ENCODE assay signal across 1 cellular context in the genomic region with DNA sequence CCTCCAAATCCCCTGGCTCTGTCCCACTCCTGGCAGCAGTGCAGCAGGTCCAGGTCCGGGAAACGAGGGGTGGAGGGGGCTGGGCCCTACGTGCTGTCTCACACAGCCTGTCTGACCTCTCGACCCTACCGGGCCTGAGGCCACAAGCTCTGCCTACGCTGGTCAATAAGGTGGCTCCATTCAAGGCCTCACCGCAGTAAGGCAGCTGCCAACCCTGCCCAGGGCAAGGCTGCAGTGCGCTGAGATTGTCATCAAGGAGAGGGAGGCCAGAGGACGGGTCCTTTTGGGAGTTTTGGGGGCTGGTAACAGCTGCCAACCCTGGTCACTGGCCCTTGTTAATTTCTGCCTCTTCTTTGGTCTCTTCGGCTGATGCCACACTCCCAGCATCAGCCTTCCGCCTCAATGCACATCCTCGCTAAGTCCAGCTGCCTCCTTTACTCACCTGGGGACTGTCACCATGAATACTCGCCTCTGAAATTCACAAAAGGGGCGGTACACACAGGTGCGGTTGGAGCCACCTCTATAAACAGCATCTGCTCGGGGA.
TF ChIP-seq lines count a peak whose summit lies in the region.

No MANE protein-coding gene starts in this region.

TF ChIP-seq in HepG2, 621 proteins besides CTCF, POLR2A, EP300 and RAD21 (continued from another document and continues in another):
- TF ChIP-seq, protein P1, sequence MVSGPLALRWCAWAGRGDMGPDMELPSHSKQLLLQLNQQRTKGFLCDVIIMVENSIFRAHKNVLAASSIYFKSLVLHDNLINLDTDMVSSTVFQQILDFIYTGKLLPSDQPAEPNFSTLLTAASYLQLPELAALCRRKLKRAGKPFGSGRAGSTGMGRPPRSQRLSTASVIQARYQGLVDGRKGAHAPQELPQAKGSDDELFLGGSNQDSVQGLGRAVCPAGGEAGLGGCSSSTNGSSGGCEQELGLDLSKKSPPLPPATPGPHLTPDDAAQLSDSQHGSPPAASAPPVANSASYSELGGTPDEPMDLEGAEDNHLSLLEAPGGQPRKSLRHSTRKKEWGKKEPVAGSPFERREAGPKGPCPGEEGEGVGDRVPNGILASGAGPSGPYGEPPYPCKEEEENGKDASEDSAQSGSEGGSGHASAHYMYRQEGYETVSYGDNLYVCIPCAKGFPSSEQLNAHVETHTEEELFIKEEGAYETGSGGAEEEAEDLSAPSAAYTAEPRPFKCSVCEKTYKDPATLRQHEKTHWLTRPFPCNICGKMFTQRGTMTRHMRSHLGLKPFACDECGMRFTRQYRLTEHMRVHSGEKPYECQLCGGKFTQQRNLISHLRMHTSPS (CRISPR knock-in tag; IDR thresholded peaks at IDR 0.05; ENCODE audit: low read depth) = peak; percentile 93
- no peak for TF ChIP-seq KMT2B (CRISPR knock-in tag; IDR thresholded peaks at IDR 0.05)
- TF ChIP-seq ZNF501 (CRISPR knock-in tag; IDR thresholded peaks at IDR 0.05) = peak; percentile 38; the same call in 1 of the 2 replicates
- TF ChIP-seq, protein P2, sequence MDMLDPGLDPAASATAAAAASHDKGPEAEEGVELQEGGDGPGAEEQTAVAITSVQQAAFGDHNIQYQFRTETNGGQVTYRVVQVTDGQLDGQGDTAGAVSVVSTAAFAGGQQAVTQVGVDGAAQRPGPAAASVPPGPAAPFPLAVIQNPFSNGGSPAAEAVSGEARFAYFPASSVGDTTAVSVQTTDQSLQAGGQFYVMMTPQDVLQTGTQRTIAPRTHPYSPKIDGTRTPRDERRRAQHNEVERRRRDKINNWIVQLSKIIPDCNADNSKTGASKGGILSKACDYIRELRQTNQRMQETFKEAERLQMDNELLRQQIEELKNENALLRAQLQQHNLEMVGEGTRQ (IDR thresholded peaks at IDR 0.05; ENCODE audit: low read depth, low read length) = no peak
- TF ChIP-seq, protein P2 (CRISPR knock-in tag; IDR thresholded peaks at IDR 0.05; ENCODE audit: borderline replicate concordance) = no peak
- TF ChIP-seq, protein P3, sequence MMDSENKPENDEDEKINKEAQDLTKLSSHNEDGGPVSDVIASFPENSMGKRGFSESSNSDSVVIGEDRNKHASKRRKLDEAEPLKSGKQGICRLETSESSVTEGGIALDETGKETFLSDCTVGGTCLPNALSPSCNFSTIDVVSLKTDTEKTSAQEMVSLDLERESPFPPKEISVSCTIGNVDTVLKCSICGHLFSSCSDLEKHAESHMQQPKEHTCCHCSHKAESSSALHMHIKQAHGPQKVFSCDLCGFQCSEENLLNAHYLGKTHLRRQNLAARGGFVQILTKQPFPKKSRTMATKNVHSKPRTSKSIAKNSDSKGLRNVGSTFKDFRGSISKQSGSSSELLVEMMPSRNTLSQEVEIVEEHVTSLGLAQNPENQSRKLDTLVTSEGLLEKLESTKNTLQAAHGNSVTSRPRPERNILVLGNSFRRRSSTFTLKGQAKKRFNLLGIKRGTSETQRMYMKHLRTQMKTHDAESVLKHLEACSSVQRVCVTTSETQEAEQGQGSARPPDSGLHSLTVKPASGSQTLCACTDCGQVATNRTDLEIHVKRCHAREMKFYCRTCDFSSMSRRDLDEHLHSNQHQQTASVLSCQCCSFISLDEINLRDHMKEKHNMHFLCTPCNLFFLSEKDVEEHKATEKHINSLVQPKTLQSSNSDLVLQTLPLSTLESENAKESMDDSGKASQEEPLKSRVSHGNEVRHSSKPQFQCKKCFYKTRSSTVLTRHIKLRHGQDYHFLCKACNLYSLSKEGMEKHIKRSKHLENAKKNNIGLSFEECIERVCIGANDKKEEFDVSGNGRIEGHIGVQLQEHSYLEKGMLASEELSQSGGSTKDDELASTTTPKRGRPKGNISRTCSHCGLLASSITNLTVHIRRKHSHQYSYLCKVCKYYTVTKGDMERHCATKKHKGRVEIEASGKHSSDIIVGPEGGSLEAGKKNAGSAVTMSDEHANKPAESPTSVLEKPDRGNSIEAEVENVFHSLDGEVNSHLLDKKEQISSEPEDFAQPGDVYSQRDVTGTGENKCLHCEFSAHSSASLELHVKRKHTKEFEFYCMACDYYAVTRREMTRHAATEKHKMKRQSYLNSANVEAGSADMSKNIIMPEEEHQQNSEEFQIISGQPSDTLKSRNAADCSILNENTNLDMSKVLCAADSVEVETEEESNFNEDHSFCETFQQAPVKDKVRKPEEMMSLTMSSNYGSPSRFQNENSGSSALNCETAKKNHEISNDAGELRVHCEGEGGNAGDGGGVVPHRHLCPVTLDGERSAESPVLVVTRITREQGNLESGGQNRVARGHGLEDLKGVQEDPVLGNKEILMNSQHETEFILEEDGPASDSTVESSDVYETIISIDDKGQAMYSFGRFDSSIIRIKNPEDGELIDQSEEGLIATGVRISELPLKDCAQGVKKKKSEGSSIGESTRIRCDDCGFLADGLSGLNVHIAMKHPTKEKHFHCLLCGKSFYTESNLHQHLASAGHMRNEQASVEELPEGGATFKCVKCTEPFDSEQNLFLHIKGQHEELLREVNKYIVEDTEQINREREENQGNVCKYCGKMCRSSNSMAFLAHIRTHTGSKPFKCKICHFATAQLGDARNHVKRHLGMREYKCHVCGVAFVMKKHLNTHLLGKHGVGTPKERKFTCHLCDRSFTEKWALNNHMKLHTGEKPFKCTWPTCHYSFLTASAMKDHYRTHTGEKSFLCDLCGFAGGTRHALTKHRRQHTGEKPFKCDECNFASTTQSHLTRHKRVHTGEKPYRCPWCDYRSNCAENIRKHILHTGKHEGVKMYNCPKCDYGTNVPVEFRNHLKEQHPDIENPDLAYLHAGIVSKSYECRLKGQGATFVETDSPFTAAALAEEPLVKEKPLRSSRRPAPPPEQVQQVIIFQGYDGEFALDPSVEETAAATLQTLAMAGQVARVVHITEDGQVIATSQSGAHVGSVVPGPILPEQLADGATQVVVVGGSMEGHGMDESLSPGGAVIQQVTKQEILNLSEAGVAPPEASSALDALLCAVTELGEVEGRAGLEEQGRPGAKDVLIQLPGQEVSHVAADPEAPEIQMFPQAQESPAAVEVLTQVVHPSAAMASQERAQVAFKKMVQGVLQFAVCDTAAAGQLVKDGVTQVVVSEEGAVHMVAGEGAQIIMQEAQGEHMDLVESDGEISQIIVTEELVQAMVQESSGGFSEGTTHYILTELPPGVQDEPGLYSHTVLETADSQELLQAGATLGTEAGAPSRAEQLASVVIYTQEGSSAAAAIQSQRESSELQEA (CRISPR knock-in tag; IDR thresholded peaks at IDR 0.05; ENCODE audit: not compliant biosample characterization) = no peak
- TF ChIP-seq MTA1 (CRISPR knock-in tag; IDR thresholded peaks at IDR 0.05; ENCODE audit: borderline replicate concordance) = peak; percentile 84; the same call in 1 of the 2 replicates
- TF ChIP-seq ZNF652 (CRISPR knock-in tag; IDR thresholded peaks at IDR 0.05; ENCODE audit: borderline replicate concordance, low read depth) = peak; percentile 89
- TF ChIP-seq NFE2 (CRISPR knock-in tag; IDR thresholded peaks at IDR 0.05) = no peak
- TF ChIP-seq FOXA3 (CRISPR knock-in tag; IDR thresholded peaks at IDR 0.05) = peak; percentile 70; the same call in 1 of the 2 replicates
- no peak for TF ChIP-seq ATAD3A (CRISPR knock-in tag; IDR thresholded peaks at IDR 0.05)
- TF ChIP-seq U2AF2 (IDR thresholded peaks at IDR 0.05; ENCODE audit: low read depth, low read length) = no peak
- TF ChIP-seq NR2C2 (CRISPR knock-in tag; IDR thresholded peaks at IDR 0.05; ENCODE audit: borderline replicate concordance) = no peak
- TF ChIP-seq PITX1 (CRISPR knock-in tag; IDR thresholded peaks at IDR 0.05) = peak; percentile 73; the same call in 1 of the 2 replicates
- TF ChIP-seq, protein P4, sequence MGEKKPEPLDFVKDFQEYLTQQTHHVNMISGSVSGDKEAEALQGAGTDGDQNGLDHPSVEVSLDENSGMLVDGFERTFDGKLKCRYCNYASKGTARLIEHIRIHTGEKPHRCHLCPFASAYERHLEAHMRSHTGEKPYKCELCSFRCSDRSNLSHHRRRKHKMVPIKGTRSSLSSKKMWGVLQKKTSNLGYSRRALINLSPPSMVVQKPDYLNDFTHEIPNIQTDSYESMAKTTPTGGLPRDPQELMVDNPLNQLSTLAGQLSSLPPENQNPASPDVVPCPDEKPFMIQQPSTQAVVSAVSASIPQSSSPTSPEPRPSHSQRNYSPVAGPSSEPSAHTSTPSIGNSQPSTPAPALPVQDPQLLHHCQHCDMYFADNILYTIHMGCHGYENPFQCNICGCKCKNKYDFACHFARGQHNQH (CRISPR knock-in tag; IDR thresholded peaks at IDR 0.05) = peak; percentile 81; the same call in 1 of the 2 replicates
- TF ChIP-seq ZNF343 (CRISPR knock-in tag; IDR thresholded peaks at IDR 0.05) = no peak
- TF ChIP-seq, protein P5, sequence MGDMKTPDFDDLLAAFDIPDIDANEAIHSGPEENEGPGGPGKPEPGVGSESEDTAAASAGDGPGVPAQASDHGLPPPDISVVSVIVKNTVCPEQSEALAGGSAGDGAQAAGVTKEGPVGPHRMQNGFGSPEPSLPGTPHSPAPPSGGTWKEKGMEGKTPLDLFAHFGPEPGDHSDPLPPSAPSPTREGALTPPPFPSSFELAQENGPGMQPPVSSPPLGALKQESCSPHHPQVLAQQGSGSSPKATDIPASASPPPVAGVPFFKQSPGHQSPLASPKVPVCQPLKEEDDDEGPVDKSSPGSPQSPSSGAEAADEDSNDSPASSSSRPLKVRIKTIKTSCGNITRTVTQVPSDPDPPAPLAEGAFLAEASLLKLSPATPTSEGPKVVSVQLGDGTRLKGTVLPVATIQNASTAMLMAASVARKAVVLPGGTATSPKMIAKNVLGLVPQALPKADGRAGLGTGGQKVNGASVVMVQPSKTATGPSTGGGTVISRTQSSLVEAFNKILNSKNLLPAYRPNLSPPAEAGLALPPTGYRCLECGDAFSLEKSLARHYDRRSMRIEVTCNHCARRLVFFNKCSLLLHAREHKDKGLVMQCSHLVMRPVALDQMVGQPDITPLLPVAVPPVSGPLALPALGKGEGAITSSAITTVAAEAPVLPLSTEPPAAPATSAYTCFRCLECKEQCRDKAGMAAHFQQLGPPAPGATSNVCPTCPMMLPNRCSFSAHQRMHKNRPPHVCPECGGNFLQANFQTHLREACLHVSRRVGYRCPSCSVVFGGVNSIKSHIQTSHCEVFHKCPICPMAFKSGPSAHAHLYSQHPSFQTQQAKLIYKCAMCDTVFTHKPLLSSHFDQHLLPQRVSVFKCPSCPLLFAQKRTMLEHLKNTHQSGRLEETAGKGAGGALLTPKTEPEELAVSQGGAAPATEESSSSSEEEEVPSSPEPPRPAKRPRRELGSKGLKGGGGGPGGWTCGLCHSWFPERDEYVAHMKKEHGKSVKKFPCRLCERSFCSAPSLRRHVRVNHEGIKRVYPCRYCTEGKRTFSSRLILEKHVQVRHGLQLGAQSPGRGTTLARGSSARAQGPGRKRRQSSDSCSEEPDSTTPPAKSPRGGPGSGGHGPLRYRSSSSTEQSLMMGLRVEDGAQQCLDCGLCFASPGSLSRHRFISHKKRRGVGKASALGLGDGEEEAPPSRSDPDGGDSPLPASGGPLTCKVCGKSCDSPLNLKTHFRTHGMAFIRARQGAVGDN (CRISPR knock-in tag; IDR thresholded peaks at IDR 0.05) = peak; percentile 99
- TF ChIP-seq, protein P6, sequence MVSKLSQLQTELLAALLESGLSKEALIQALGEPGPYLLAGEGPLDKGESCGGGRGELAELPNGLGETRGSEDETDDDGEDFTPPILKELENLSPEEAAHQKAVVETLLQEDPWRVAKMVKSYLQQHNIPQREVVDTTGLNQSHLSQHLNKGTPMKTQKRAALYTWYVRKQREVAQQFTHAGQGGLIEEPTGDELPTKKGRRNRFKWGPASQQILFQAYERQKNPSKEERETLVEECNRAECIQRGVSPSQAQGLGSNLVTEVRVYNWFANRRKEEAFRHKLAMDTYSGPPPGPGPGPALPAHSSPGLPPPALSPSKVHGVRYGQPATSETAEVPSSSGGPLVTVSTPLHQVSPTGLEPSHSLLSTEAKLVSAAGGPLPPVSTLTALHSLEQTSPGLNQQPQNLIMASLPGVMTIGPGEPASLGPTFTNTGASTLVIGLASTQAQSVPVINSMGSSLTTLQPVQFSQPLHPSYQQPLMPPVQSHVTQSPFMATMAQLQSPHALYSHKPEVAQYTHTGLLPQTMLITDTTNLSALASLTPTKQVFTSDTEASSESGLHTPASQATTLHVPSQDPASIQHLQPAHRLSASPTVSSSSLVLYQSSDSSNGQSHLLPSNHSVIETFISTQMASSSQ (IDR thresholded peaks at IDR 0.05; ENCODE audit: low read depth) = no peak
- TF ChIP-seq, protein P6 (CRISPR knock-in tag; IDR thresholded peaks at IDR 0.05; ENCODE audit: borderline replicate concordance) = no peak
- peak; percentile 89; the same call in 1 of the 2 replicates for TF ChIP-seq ZNF430 (CRISPR knock-in tag; IDR thresholded peaks at IDR 0.05)
- TF ChIP-seq ZNF143 (CRISPR knock-in tag; IDR thresholded peaks at IDR 0.05) = no peak
- TF ChIP-seq ARNT2 (CRISPR knock-in tag; IDR thresholded peaks at IDR 0.05; ENCODE audit: low read depth) = no peak
- TF ChIP-seq ZBTB1 (CRISPR knock-in tag; IDR thresholded peaks at IDR 0.05; ENCODE audit: borderline replicate concordance) = no peak
- no peak for TF ChIP-seq ZNF761 (CRISPR knock-in tag; conservative IDR thresholded peaks at IDR 0.05)
- TF ChIP-seq NR3C1 (CRISPR knock-in tag; IDR thresholded peaks at IDR 0.05) = no peak
- TF ChIP-seq ZNF10 (CRISPR knock-in tag; IDR thresholded peaks at IDR 0.05; ENCODE audit: borderline replicate concordance, low read depth) = no peak
- TF ChIP-seq, protein P7, sequence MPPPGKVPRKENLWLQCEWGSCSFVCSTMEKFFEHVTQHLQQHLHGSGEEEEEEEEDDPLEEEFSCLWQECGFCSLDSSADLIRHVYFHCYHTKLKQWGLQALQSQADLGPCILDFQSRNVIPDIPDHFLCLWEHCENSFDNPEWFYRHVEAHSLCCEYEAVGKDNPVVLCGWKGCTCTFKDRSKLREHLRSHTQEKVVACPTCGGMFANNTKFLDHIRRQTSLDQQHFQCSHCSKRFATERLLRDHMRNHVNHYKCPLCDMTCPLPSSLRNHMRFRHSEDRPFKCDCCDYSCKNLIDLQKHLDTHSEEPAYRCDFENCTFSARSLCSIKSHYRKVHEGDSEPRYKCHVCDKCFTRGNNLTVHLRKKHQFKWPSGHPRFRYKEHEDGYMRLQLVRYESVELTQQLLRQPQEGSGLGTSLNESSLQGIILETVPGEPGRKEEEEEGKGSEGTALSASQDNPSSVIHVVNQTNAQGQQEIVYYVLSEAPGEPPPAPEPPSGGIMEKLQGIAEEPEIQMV (CRISPR knock-in tag; IDR thresholded peaks at IDR 0.05; ENCODE audit: low read depth) = peak; percentile 67; the same call in 1 of the 2 replicates
- no peak for TF ChIP-seq ZNF296 (CRISPR knock-in tag; conservative IDR thresholded peaks at IDR 0.05)
- TF ChIP-seq ZNF3 (CRISPR knock-in tag; IDR thresholded peaks at IDR 0.05) = no peak
- no peak for TF ChIP-seq HNF4A (CRISPR knock-in tag; IDR thresholded peaks at IDR 0.05)
- TF ChIP-seq KDM2A (CRISPR knock-in tag; IDR thresholded peaks at IDR 0.05; ENCODE audit: borderline replicate concordance, low read depth) = peak; percentile 57; the same call in 1 of the 2 replicates
